In genomic region chr1:188420177-188420576, GRCh38 we compare ENCODE assay signal across 36 cellular contexts.
"Had no signal": no experiment of that assay in that cellular context is flagged by ENCODE, and none has a peak within 500 bp of the region (broad histone marks: within the 10 kb centered on the region; RNA-seq: fewer than 3 reads in every experiment).

No MANE protein-coding gene starts in this region.

- H3K27ac ChIP-seq: ascending aorta, cardiac muscle cell, VCaP had no signal

- H3K27ac Mint-ChIP-seq: activated B cell treated with CpG ODN at 0.5 μM for 24 hours; activated CD4-positive, alpha-beta memory T cell treated with anti-CD3 and anti-CD28 coated beads, Interleukin-2, amount 10 ng/mL, durations not matched to agents 7 days and 5 days; activated CD4-positive, alpha-beta T cell treated with anti-CD3 and anti-CD28 coated beads for 36 hours; activated CD4-positive, alpha-beta T cell treated with anti-CD3 and anti-CD28 coated beads, Interleukin-2, amount 10 ng/mL, durations not matched to agents 7 days and 5 days; activated CD8-positive, alpha-beta memory T cell treated with anti-CD3 and anti-CD28 coated beads, Interleukin-2, amount 10 ng/mL, durations not matched to agents 7 days and 5 days; activated CD8-positive, alpha-beta T cell treated with anti-CD3 and anti-CD28 coated beads, Interleukin-2, amount 10 ng/mL, durations not matched to agents 7 days and 5 days; activated naive CD4-positive, alpha-beta T cell treated with anti-CD3 and anti-CD28 coated beads for 36 hours; activated naive CD8-positive, alpha-beta T cell; activated naive CD8-positive, alpha-beta T cell treated with anti-CD3 and anti-CD28 coated beads, Interleukin-2, amount 10 ng/mL, durations not matched to agents 7 days and 5 days; activated naive CD8-positive, alpha-beta T cell treated with anti-CD3 and anti-CD28 coated beads, Interleukin-2, amount 50 U/mL, for 24 hours; activated T-cell treated with anti-CD3 and anti-CD28 coated beads, Interleukin-2, amount 50 U/mL, for 24 hours; activated T-helper 2 cell treated with anti-CD3 and anti-CD28 coated beads, Interferon-gamma antibody, Interleukin-2, Interleukin-4, amounts not matched to agents 10 μg/mL and 5 μg/mL and 100 μg/mL, durations not matched to agents 14 hours and 24 hours and 36 hours; brain; T-helper 1 cell treated with Interleukin-12 subunit alpha and Interleukin-12 subunit beta and Interleukin-4 antibody, amounts not matched to agents 30 μg/mL and 1 μg/mL, for 36 hours; T-helper 2 cell treated with Interferon-gamma antibody and Interleukin-4, amounts not matched to agents 5 μg/mL and 100 μg/mL, for 36 hours had no signal

- H3K4me1 Mint-ChIP-seq: activated B cell treated with CpG ODN at 0.5 μM for 24 hours; activated CD4-positive, alpha-beta memory T cell treated with anti-CD3 and anti-CD28 coated beads, Interleukin-2, amount 10 ng/mL, durations not matched to agents 7 days and 5 days; activated CD4-positive, alpha-beta T cell treated with anti-CD3 and anti-CD28 coated beads for 36 hours; activated CD4-positive, alpha-beta T cell treated with anti-CD3 and anti-CD28 coated beads, Interleukin-2, amount 10 ng/mL, durations not matched to agents 7 days and 5 days; activated CD8-positive, alpha-beta memory T cell treated with anti-CD3 and anti-CD28 coated beads, Interleukin-2, amount 10 ng/mL, durations not matched to agents 7 days and 5 days; activated naive CD8-positive, alpha-beta T cell treated with anti-CD3 and anti-CD28 coated beads, Interleukin-2, amount 10 ng/mL, durations not matched to agents 7 days and 5 days; activated naive CD8-positive, alpha-beta T cell treated with anti-CD3 and anti-CD28 coated beads, Interleukin-2, amount 50 U/mL, for 24 hours; central memory CD8-positive, alpha-beta T cell had no signal

- H3K4me1 ChIP-seq: ascending aorta had no signal

- H3K4me3 ChIP-seq: ascending aorta, cardiac muscle cell had no signal

- H3K9me3 Mint-ChIP-seq: activated B cell treated with CpG ODN at 0.5 μM for 24 hours; activated CD4-positive, alpha-beta memory T cell treated with anti-CD3 and anti-CD28 coated beads, Interleukin-2, amount 10 ng/mL, durations not matched to agents 7 days and 5 days; activated CD4-positive, alpha-beta T cell treated with anti-CD3 and anti-CD28 coated beads, Interleukin-2, amount 10 ng/mL, durations not matched to agents 7 days and 5 days; activated naive CD4-positive, alpha-beta T cell treated with anti-CD3 and anti-CD28 coated beads for 36 hours; activated naive CD8-positive, alpha-beta T cell treated with anti-CD3 and anti-CD28 coated beads, Interleukin-2, amount 10 ng/mL, durations not matched to agents 7 days and 5 days; activated T-helper 2 cell treated with anti-CD3 and anti-CD28 coated beads, Interferon-gamma antibody, Interleukin-2, Interleukin-4, amounts not matched to agents 10 μg/mL and 5 μg/mL and 100 μg/mL, durations not matched to agents 14 hours and 24 hours and 36 hours; brain; T-helper 1 cell treated with Interleukin-12 subunit alpha and Interleukin-12 subunit beta and Interleukin-4 antibody, amounts not matched to agents 30 μg/mL and 1 μg/mL, for 36 hours; T-helper 2 cell treated with Interferon-gamma antibody and Interleukin-4, amounts not matched to agents 5 μg/mL and 100 μg/mL, for 36 hours had no signal

- H3K36me3 ChIP-seq: ascending aorta, cardiac muscle cell had no signal

- H3K27me3 Mint-ChIP-seq: activated B cell treated with CpG ODN at 0.5 μM for 24 hours; activated CD4-positive, alpha-beta memory T cell treated with anti-CD3 and anti-CD28 coated beads, Interleukin-2, amount 10 ng/mL, durations not matched to agents 7 days and 5 days; activated CD4-positive, alpha-beta T cell treated with anti-CD3 and anti-CD28 coated beads for 36 hours; activated CD4-positive, alpha-beta T cell treated with anti-CD3 and anti-CD28 coated beads, Interleukin-2, amount 10 ng/mL, durations not matched to agents 7 days and 5 days; activated CD8-positive, alpha-beta memory T cell treated with anti-CD3 and anti-CD28 coated beads, Interleukin-2, amount 10 ng/mL, durations not matched to agents 7 days and 5 days; activated naive CD8-positive, alpha-beta T cell; activated naive CD8-positive, alpha-beta T cell treated with anti-CD3 and anti-CD28 coated beads, Interleukin-2, amount 10 ng/mL, durations not matched to agents 7 days and 5 days; activated naive CD8-positive, alpha-beta T cell treated with anti-CD3 and anti-CD28 coated beads, Interleukin-2, amount 50 U/mL, for 24 hours; activated T-cell treated with anti-CD3 and anti-CD28 coated beads, Interleukin-2, amount 50 U/mL, for 24 hours; brain; central memory CD8-positive, alpha-beta T cell had no signal

- H3K4me3 Mint-ChIP-seq: activated B cell treated with CpG ODN at 0.5 μM for 24 hours; activated CD4-positive, alpha-beta memory T cell treated with anti-CD3 and anti-CD28 coated beads, Interleukin-2, amount 10 ng/mL, durations not matched to agents 7 days and 5 days; activated CD4-positive, alpha-beta T cell treated with anti-CD3 and anti-CD28 coated beads for 36 hours; activated CD4-positive, alpha-beta T cell treated with anti-CD3 and anti-CD28 coated beads, Interleukin-2, amount 10 ng/mL, durations not matched to agents 7 days and 5 days; activated CD8-positive, alpha-beta memory T cell treated with anti-CD3 and anti-CD28 coated beads, Interleukin-2, amount 10 ng/mL, durations not matched to agents 7 days and 5 days; activated CD8-positive, alpha-beta T cell treated with anti-CD3 and anti-CD28 coated beads, Interleukin-2, amount 10 ng/mL, durations not matched to agents 7 days and 5 days; activated naive CD4-positive, alpha-beta T cell treated with anti-CD3 and anti-CD28 coated beads for 36 hours; activated naive CD8-positive, alpha-beta T cell; activated naive CD8-positive, alpha-beta T cell treated with anti-CD3 and anti-CD28 coated beads, Interleukin-2, amount 10 ng/mL, durations not matched to agents 7 days and 5 days; activated naive CD8-positive, alpha-beta T cell treated with anti-CD3 and anti-CD28 coated beads, Interleukin-2, amount 50 U/mL, for 24 hours; activated T-cell treated with anti-CD3 and anti-CD28 coated beads, Interleukin-2, amount 50 U/mL, for 24 hours; brain; central memory CD8-positive, alpha-beta T cell; T-helper 1 cell treated with Interleukin-12 subunit alpha and Interleukin-12 subunit beta and Interleukin-4 antibody, amounts not matched to agents 30 μg/mL and 1 μg/mL, for 36 hours; T-helper 2 cell treated with Interferon-gamma antibody and Interleukin-4, amounts not matched to agents 5 μg/mL and 100 μg/mL, for 36 hours had no signal

- H3K36me3 Mint-ChIP-seq: activated CD8-positive, alpha-beta memory T cell treated with anti-CD3 and anti-CD28 coated beads, Interleukin-2, amount 10 ng/mL, durations not matched to agents 7 days and 5 days; activated naive CD8-positive, alpha-beta T cell; activated naive CD8-positive, alpha-beta T cell treated with anti-CD3 and anti-CD28 coated beads, Interleukin-2, amount 10 ng/mL, durations not matched to agents 7 days and 5 days; brain had no signal

- FAIRE-seq: bronchial epithelial cell had no signal

- H3K9me3 ChIP-seq: ascending aorta had no signal

- DNase-seq: activated B cell treated with CpG ODN at 0.5 μM for 24 hours; activated CD4-positive, alpha-beta memory T cell treated with anti-CD3 and anti-CD28 coated beads, Interleukin-2, amount 10 ng/mL, durations not matched to agents 7 days and 5 days; activated CD4-positive, alpha-beta T cell treated with anti-CD3 and anti-CD28 coated beads for 1 hour; activated CD4-positive, alpha-beta T cell treated with anti-CD3 and anti-CD28 coated beads for 36 hours; activated CD4-positive, alpha-beta T cell treated with anti-CD3 and anti-CD28 coated beads for 48 hours; activated CD4-positive, alpha-beta T cell treated with anti-CD3 and anti-CD28 coated beads, Interleukin-2, amount 10 ng/mL, durations not matched to agents 7 days and 5 days; activated CD4-positive, alpha-beta T cell treated with anti-CD3 and anti-CD28 coated beads, Interleukin-2, amount 50 U/mL, for 48 hours; activated CD8-positive, alpha-beta memory T cell treated with anti-CD3 and anti-CD28 coated beads for 24 hours; activated CD8-positive, alpha-beta memory T cell treated with anti-CD3 and anti-CD28 coated beads, Interleukin-2, amount 10 ng/mL, durations not matched to agents 7 days and 5 days; activated CD8-positive, alpha-beta memory T cell treated with anti-CD3 and anti-CD28 coated beads, Interleukin-2, amount 50 U/mL, for 48 hours; activated CD8-positive, alpha-beta T cell treated with anti-CD3 and anti-CD28 coated beads, Interleukin-2, amount 10 ng/mL, durations not matched to agents 7 days and 5 days; activated effector memory CD4-positive, alpha-beta T cell treated with Interleukin-2 at 50 U/mL for 16 hours; activated gamma-delta T cell; activated naive CD4-positive, alpha-beta T cell treated with anti-CD3 and anti-CD28 coated beads for 36 hours; activated naive CD4-positive, alpha-beta T cell treated with anti-CD3 and anti-CD28 coated beads, Interleukin-2, amount 50 U/mL, for 16 hours; activated naive CD8-positive, alpha-beta T cell treated with anti-CD3 and anti-CD28 coated beads, Interleukin-2, amount 10 ng/mL, durations not matched to agents 7 days and 5 days; activated naive CD8-positive, alpha-beta T cell treated with anti-CD3 and anti-CD28 coated beads, Interleukin-2, amount 50 U/mL, for 24 hours; activated T-cell treated with anti-CD3 and anti-CD28 coated beads, Interleukin-2, amount 50 U/mL, for 24 hours; activated T-cell treated with anti-CD3 and anti-CD28 coated beads, Interleukin-2, amount 50 U/mL, for 48 hours; amygdala; anterior cingulate cortex; caudate nucleus; cerebellar nuclear complex; T-helper 1 cell; T-helper 2 cell; T-helper 9 cell had no signal
